ENCODE assay signal across 16 cellular contexts in genomic region chrX:49977319-49978090, GRCh38. TPM values are rescaled to one million over a fixed set of nuclear protein-coding genes. Genes with fewer than 3 reads are reported as not detected.
DNase-seq lines count a peak whose midpoint lies in the region; ATAC-seq lines count a peak whose summit lies in the region.
"Had no signal": no experiment of that assay in that cellular context is flagged by ENCODE, and none has a peak within 500 bp of the region (broad histone marks: within the 10 kb centered on the region; RNA-seq: fewer than 3 reads in every experiment).

No MANE protein-coding gene starts in this region.

- H3K4me1 Mint-ChIP-seq in naive B cell: peaks cover 0 to 2% (median 0%) of the 10 kb centered on the region in 3 donors

- H3K27ac Mint-ChIP-seq in naive B cell: no peak overlapping the region
- H3K27ac Mint-ChIP-seq: stimulated activated naive CD8-positive, alpha-beta T cell treated with anti-CD3 and anti-CD28 coated beads, Interleukin-15, Interleukin-2, amounts not matched to agents 100 ng/mL and 50 ng/mL, for 24 hours had no signal

- ATAC-seq in naive B cell (ENCODE audit: low read depth in 2 of 2): peak; percentile 45 to 53
- no peak for ATAC-seq in HG03280 (IDR thresholded peaks at IDR 0.05; ENCODE audit: unreplicated experiment)
- ATAC-seq: esophagus mucosa, HCT116 had no signal

- H3K27me3 Mint-ChIP-seq in naive B cell: no peaks in the 10 kb centered on the region
- H3K27me3 Mint-ChIP-seq: stimulated activated naive CD8-positive, alpha-beta T cell treated with anti-CD3 and anti-CD28 coated beads, Interleukin-15, Interleukin-2, amounts not matched to agents 100 ng/mL and 50 ng/mL, for 24 hours had no signal

- H3K4me3 Mint-ChIP-seq in naive B cell: no peak overlapping the region
- H3K4me3 Mint-ChIP-seq: stimulated activated naive CD8-positive, alpha-beta T cell treated with anti-CD3 and anti-CD28 coated beads, Interleukin-15, Interleukin-2, amounts not matched to agents 100 ng/mL and 50 ng/mL, for 24 hours had no signal

- DNase-seq in ELF-1 (ENCODE audit: low read depth, low spot score) (peak; percentile 65), NCI-H146 (lab: John Stamatoyannopoulos, UW) (peak; percentile 38), SHP77 (lab: John Stamatoyannopoulos, UW) (peak; percentile 27 to 59), naive B cell (no peak), COR-L47 (lab: John Stamatoyannopoulos, UW) (no peak), NCI-H1436 treated with DMSO at 0.1 percent for 48 hours (lab: John Stamatoyannopoulos, UW) (no peak), hepatic stellate cell (ENCODE audit: low spot score) (no peak)
- DNase-seq: AML-193, DMS79 treated with DMSO at 0.1 percent for 48 hours, midbrain, NCI-H187 treated with DMSO at 0.1 percent for 48 hours, ovary had no signal

- H3K36me3 Mint-ChIP-seq in naive B cell: no peaks in the 10 kb centered on the region

- H3K9me3 Mint-ChIP-seq in naive B cell: peaks cover 0 to 5% (median 0%) of the 10 kb centered on the region in 7 donors
- H3K9me3 Mint-ChIP-seq: stimulated activated naive CD8-positive, alpha-beta T cell treated with anti-CD3 and anti-CD28 coated beads, Interleukin-15, Interleukin-2, amounts not matched to agents 100 ng/mL and 50 ng/mL, for 24 hours had no signal

RNA-seq across cellular contexts. Expression of gene CLCN5, which starts 55.1 kb away (rescaled TPM):
- 1 to 10 TPM in 2 of 6 donors, under 1 TPM in 3, not detected in 1; 0.62 to 1.4 (median 0.98) TPM for polyA plus RNA-seq in naive B cell (ENCODE audit: low read depth in 6 of 6)

Comparison
In these comparisons a context has a peak if more than half of its experiments do, and no peak if none do; other contexts are left out.
1. DNase-seq: peak in ELF-1 (single experiment), NCI-H146 (single experiment) and SHP77 (2 of 2); none in naive B cell (single experiment), COR-L47 (single experiment), NCI-H1436 treated with DMSO at 0.1 percent for 48 hours (single experiment) and hepatic stellate cell (single experiment).